In the genomic region with DNA sequence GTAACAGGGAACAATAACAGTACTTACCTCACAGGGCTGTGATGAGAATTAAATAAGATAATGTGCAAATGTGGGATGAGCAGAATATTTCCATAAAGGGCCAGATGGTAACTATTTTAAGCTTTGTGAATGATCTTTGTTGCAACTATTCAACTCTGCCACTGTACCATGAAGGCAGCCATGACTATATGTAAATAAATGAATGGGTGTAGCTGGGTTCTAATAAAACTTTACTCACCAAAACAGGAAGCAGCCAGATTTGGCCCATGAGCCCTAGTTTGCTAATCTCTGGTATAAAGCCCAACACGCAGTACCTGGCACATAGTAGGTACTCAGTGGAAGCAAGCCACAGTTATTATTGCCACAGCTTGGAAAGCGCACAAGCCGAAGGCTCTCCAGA, we compare ENCODE assay signal across 30 cellular contexts.
"Had no signal": no experiment of that assay in that cellular context is flagged by ENCODE, and none has a peak within 500 bp of the region (broad histone marks: within the 10 kb centered on the region; RNA-seq: fewer than 3 reads in every experiment).

No MANE protein-coding gene starts in this region.

- H3K27me3 ChIP-seq: ascending aorta had no signal

- DNase-seq: activated B cell treated with CpG ODN at 0.5 μM for 24 hours; activated CD4-positive, alpha-beta memory T cell treated with anti-CD3 and anti-CD28 coated beads for 36 hours; activated CD4-positive, alpha-beta T cell treated with anti-CD3 and anti-CD28 coated beads for 4 hours; activated CD4-positive, alpha-beta T cell treated with anti-CD3 and anti-CD28 coated beads, Interleukin-2, amount 10 ng/mL, durations not matched to agents 24 days and 14 days; activated CD4-positive, alpha-beta T cell treated with anti-CD3 and anti-CD28 coated beads, Interleukin-2, amount 50 U/mL, for 1 hour; activated CD4-positive, alpha-beta T cell treated with anti-CD3 and anti-CD28 coated beads, Interleukin-2, amount 50 U/mL, for 4 hours; activated CD4-positive, CD25-positive, alpha-beta regulatory T cell treated with anti-CD3 and anti-CD28 coated beads, Interleukin-2, amount 50 U/mL, for 72 hours; activated CD8-positive, alpha-beta memory T cell treated with anti-CD3 and anti-CD28 coated beads, Interleukin-2, amount 50 U/mL, for 4 hours; activated CD8-positive, alpha-beta T cell treated with anti-CD3 and anti-CD28 coated beads for 36 hours; activated effector memory CD4-positive, alpha-beta T cell treated with anti-CD3 and anti-CD28 coated beads, Interleukin-2, amount 50 U/mL, for 16 hours; activated naive CD4-positive, alpha-beta T cell treated with anti-CD3 and anti-CD28 coated beads, Interleukin-2, amount 10 ng/mL, durations not matched to agents 7 days and 5 days; activated naive CD4-positive, alpha-beta T cell treated with Interleukin-2 at 50 U/mL for 16 hours; activated naive CD8-positive, alpha-beta T cell treated with anti-CD3 and anti-CD28 coated beads, Interleukin-2, amount 10 ng/mL, durations not matched to agents 7 days and 5 days; activated naive CD8-positive, alpha-beta T cell treated with anti-CD3 and anti-CD28 coated beads, Interleukin-2, amount 50 U/mL, for 24 hours; activated T-cell treated with anti-CD3 and anti-CD28 coated beads for 4 hours; activated T-cell treated with anti-CD3 and anti-CD28 coated beads, Interleukin-2, amount 50 U/mL, for 1 hour; activated T-cell treated with anti-CD3 and anti-CD28 coated beads, Interleukin-2, amount 50 U/mL, for 4 hours; activated T-cell treated with anti-CD3 and anti-CD28 coated beads, Interleukin-2, amount 50 U/mL, for 72 hours; amygdala; anterior cingulate cortex; caudate nucleus; cerebellar nuclear complex; T-helper 2 cell; T-helper 9 cell had no signal

- H3K4me3 ChIP-seq: ascending aorta, cardiac muscle cell had no signal

- H3K9me3 ChIP-seq: ascending aorta had no signal

- H3K36me3 ChIP-seq: ascending aorta, cardiac muscle cell had no signal

- H3K27ac ChIP-seq: ascending aorta, cardiac muscle cell, VCaP had no signal

- FAIRE-seq: bronchial epithelial cell, TTC549 had no signal

- ATAC-seq: activated CD8-positive, alpha-beta T cell treated with anti-CD3 and anti-CD28 coated beads for 36 hours; activated naive CD8-positive, alpha-beta T cell treated with anti-CD3 and anti-CD28 coated beads, Interleukin-2, amount 50 U/mL, for 24 hours; activated T-cell treated with anti-CD3 and anti-CD28 coated beads, Interleukin-2, amount 50 U/mL, for 4 hours; activated T-cell treated with anti-CD3 and anti-CD28 coated beads, Interleukin-2, amount 50 U/mL, for 72 hours; activated T-helper 17 cell treated with anti-CD3 and anti-CD28 coated beads, Interleukin-2, amount 50 U/mL, for 72 hours had no signal
